ENCODE assay signal across 1 cellular context in genomic region chr10:132923384-132923783, GRCh38. TPM values are rescaled to one million over a fixed set of nuclear protein-coding genes. Genes with fewer than 3 reads are reported as not detected.
"Had no signal": no experiment of that assay in that cellular context is flagged by ENCODE, and none has a peak within 500 bp of the region (broad histone marks: within the 10 kb centered on the region; RNA-seq: fewer than 3 reads in every experiment).

No MANE protein-coding gene starts in this region.

RNA-seq across cellular contexts. Expression of gene CFAP46, which starts 19.0 kb away (rescaled TPM):
- total RNA-seq: HT-29 had no signal
